Comparison of ENCODE assay signal across 1 cellular context in genomic region chr7:45977256-45977655, GRCh38.
TF ChIP-seq lines count a peak whose summit lies in the region.

No MANE protein-coding gene starts in this region.

TF ChIP-seq in IMR-90, 13 proteins besides CTCF, POLR2A, EP300 and RAD21:
- TF ChIP-seq BHLHE40 (IDR thresholded peaks at IDR 0.05; ENCODE audit: low read depth, low read length): no peak
- no peak for TF ChIP-seq CHD1 (IDR thresholded peaks at IDR 0.05; ENCODE audit: low read depth, low read length)
TF ChIP-seq in IMR-90: peak in this region for 0.
